ENCODE assay signal across 8 cellular contexts in the genomic region with DNA sequence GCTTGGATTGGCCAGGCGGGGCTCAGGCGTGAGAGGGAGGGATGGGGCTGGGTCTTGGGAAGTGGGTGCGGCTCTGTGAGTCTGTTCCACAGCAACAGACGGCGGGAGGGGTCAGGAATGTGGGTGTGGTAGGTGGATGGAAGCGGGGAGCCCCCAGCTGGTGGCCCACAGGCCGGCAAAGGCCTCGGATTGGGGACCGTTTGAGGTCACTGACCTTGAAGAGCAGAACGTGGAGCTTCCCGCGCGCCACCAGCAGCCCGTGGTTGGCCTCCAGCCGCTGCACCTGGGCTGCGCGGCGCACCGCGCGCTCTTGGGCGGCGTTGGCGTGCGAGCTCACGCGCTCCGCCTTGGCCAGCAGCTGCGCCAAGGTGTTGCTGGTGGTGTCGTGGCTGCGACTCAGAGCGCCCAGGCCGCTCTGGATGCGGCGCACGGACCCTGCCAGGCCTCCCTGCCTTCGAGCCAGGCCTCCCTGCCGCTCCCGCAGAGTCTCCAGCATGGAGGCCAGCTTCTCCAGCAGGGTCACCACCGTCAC. TPM values are rescaled to one million over a fixed set of nuclear protein-coding genes. Genes with fewer than 3 reads are reported as not detected.
A peak's percentile ranks its signal among the peaks of the same experiment; 100 is the strongest.
DNase-seq lines count a peak whose midpoint lies in the region; ATAC-seq and FAIRE-seq lines count a peak whose summit lies in the region.

No MANE protein-coding gene starts in this region.

- H3K36me3 ChIP-seq in ES-I3 (ENCODE audit: insufficient read depth, low read length) = no peaks in the 10 kb centered on the region

- FAIRE-seq in RCC 7860 (lab: Jason Lieb, UNC) = peak; percentile 64

- peak; percentile 78 for DNase-seq in RCC 7860 (ENCODE audit: low spot score)
- peak; percentile 95 for DNase-seq in dedifferentiated amniotic fluid mesenchymal stem cell (ENCODE audit: extremely low spot score)
- peak; percentile 66 for DNase-seq in left lobe of liver (ENCODE audit: low spot score)
- peak; percentile 70 for DNase-seq in stimulated activated naive CD8-positive, alpha-beta T cell treated with anti-CD3 and anti-CD28 coated beads, Interleukin-15, Interleukin-2, amounts not matched to agents 100 U/mL and 50 U/mL, for 24 hours
- DNase-seq in globus pallidus (ENCODE audit: low spot score) = no peak
- no peak for DNase-seq in OCI-M1 (lab: John Stamatoyannopoulos, UW)

- ATAC-seq in GM21786 (IDR thresholded peaks at IDR 0.05; ENCODE audit: unreplicated experiment) = peak; percentile 38
- peak; percentile 81 for ATAC-seq in left lobe of liver
- peak; percentile 33 for ATAC-seq in stimulated activated naive CD8-positive, alpha-beta T cell treated with anti-CD3 and anti-CD28 coated beads, Interleukin-15, Interleukin-2, amounts not matched to agents 100 U/mL and 50 U/mL, for 24 hours

- peak overlapping the region; percentile 84 for H3K9ac ChIP-seq in ES-I3 (ENCODE audit: low read depth, low read length)

- peaks cover 26% of the 10 kb centered on the region for H3K4me1 ChIP-seq in ES-I3 (ENCODE audit: insufficient read depth, low read length)

- H3K9me3 ChIP-seq in ES-I3 (ENCODE audit: control insufficient read depth, insufficient read depth, low read length) = no peaks in the 10 kb centered on the region

RNA-seq across cellular contexts. Expression of a gene that starts 0.4 kb away (rescaled TPM):
- 6.1 TPM for total RNA-seq in left lobe of liver

Comparison
In these comparisons a context has a peak if more than half of its experiments do, and no peak if none do; other contexts are left out.
1. DNase-seq: peak in RCC 7860 (single experiment), dedifferentiated amniotic fluid mesenchymal stem cell (single experiment), left lobe of liver (single experiment) and stimulated activated naive CD8-positive, alpha-beta T cell treated with anti-CD3 and anti-CD28 coated beads, Interleukin-15, Interleukin-2, amounts not matched to agents 100 U/mL and 50 U/mL, for 24 hours (single experiment); none in globus pallidus (single experiment) and OCI-M1 (single experiment).
2. Peak in every context shown above with its lines, with median percentiles within 50 percentile points of each other: ATAC-seq.